Comparison of ENCODE assay signal across 30 cellular contexts in genomic region chr7:115975766-115976165, GRCh38. TPM values are rescaled to one million over a fixed set of nuclear protein-coding genes. Genes with fewer than 3 reads are reported as not detected.
"Had no signal": no experiment of that assay in that cellular context is flagged by ENCODE, and none has a peak within 500 bp of the region (broad histone marks: within the 10 kb centered on the region; RNA-seq: fewer than 3 reads in every experiment).

No MANE protein-coding gene starts in this region.

- ATAC-seq: naive thymus-derived CD4-positive, alpha-beta T cell; natural killer cell; psoas muscle; right cardiac atrium; right lobe of liver; stimulated activated memory B cell treated with anti-CD40 and anti-IgM and Interleukin-4, amounts not matched to agents 10 μg/mL and 1 μg/mL and 100 μg/mL, for 72 hours; stimulated activated naive CD8-positive, alpha-beta T cell treated with anti-CD3 and anti-CD28 coated beads, Interleukin-15, amount 100 ng/mL, for 72 hours; stimulated activated naive CD8-positive, alpha-beta T cell treated with anti-CD3 and anti-CD28 coated beads, Interleukin-15, Interleukin-2, amounts not matched to agents 100 U/mL and 50 U/mL, for 24 hours had no signal

- H3K4me1 ChIP-seq: neural progenitor cell, parathyroid adenoma, psoas muscle, right lobe of liver, sigmoid colon, spleen, suprapubic skin, testis, tibial artery, transverse colon, upper lobe of left lung, vagina had no signal

- H3K4me2 ChIP-seq: neural progenitor cell, smooth muscle cell had no signal

- H3K27ac ChIP-seq: neural progenitor cell, ovary, parathyroid adenoma, psoas muscle, right lobe of liver, sigmoid colon, skin epidermis, spleen, suprapubic skin, testis, tibial artery, transverse colon, upper lobe of left lung, vagina had no signal

- H3K4me3 ChIP-seq: neural progenitor cell, ovary, psoas muscle, right lobe of liver, sigmoid colon, skin epidermis, smooth muscle cell, spleen, suprapubic skin, testis, tibial artery, transverse colon, upper lobe of left lung, vagina had no signal

- H3K9ac ChIP-seq: neural progenitor cell, parathyroid adenoma had no signal

- H2AFZ ChIP-seq: neural progenitor cell, parathyroid adenoma had no signal

- H3K27me3 ChIP-seq: neural progenitor cell, ovary, right lobe of liver, sigmoid colon, spleen, suprapubic skin, testis, tibial artery, transverse colon, upper lobe of left lung, vagina had no signal

- H3K36me3 ChIP-seq: neural progenitor cell, ovary, right lobe of liver, sigmoid colon, spleen, suprapubic skin, tibial artery, transverse colon, upper lobe of left lung, vagina had no signal

- H3K9me3 ChIP-seq: ovary, psoas muscle, right lobe of liver, sigmoid colon, spleen, suprapubic skin, testis, tibial artery, transverse colon, upper lobe of left lung, vagina had no signal

- DNase-seq: naive thymus-derived CD4-positive, alpha-beta T cell; natural killer cell; occipital lobe; ovary; psoas muscle; right cardiac atrium; right lobe of liver; sigmoid colon; spleen; stimulated activated CD4-positive, alpha-beta T cell treated with anti-CD3 and anti-CD28 coated beads, Interleukin-12 subunit alpha, Interleukin-12 subunit beta, amount 100 ng/mL, for 4 hours; stimulated activated CD4-positive, alpha-beta T cell treated with anti-CD3 and anti-CD28 coated beads, Interleukin-1b, Interleukin-23, amount 100 ng/mL, for 48 hours; stimulated activated CD4-positive, alpha-beta T cell treated with anti-CD3 and anti-CD28 coated beads, Interleukin-4, amount 100 ng/mL, for 1 hour; stimulated activated CD4-positive, alpha-beta T cell treated with anti-CD3 and anti-CD28 coated beads, Interleukin-4, amount 100 ng/mL, for 4 hours; stimulated activated CD8-positive, alpha-beta memory T cell treated with anti-CD3 and anti-CD28 coated beads, Interleukin-4, amount 100 ng/mL, for 48 hours; stimulated activated naive CD4-positive, alpha-beta T cell; stimulated activated naive CD8-positive, alpha-beta T cell treated with anti-CD3 and anti-CD28 coated beads, Interleukin-15, amount 100 ng/mL, for 72 hours; stimulated activated naive CD8-positive, alpha-beta T cell treated with anti-CD3 and anti-CD28 coated beads, Interleukin-15, Interleukin-2, amounts not matched to agents 100 U/mL and 50 U/mL, for 24 hours; substantia nigra; testis; tibial artery; transverse colon; upper lobe of left lung had no signal

- H3K79me2 ChIP-seq: parathyroid adenoma had no signal

RNA-seq across cellular contexts. Expression of gene TFEC, which starts 54.8 kb away (rescaled TPM):
- total RNA-seq: smooth muscle cell had no signal
- polyA plus RNA-seq: naive thymus-derived CD4-positive, alpha-beta T cell; neural cell; smooth muscle cell had no signal
